In the genomic region with DNA sequence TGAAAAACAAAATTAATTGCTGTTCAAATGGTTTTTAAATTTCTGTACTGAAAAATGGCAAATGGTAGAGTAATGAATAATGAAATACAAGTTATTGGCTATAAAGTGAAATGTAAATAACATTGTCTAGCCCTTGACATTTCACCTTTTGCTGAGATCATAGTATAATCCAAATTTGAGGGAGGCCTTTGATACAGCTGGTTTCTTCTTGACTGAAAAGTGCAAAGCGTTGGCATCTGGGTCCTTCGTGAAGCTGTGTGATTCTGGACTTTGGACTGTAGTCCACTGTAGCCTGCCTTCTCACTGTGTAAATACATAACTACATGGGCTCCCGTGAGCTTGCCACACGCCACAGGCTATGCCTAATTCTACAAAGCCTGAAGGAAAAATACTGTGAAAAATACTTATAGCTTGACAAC, we compare ENCODE assay signal across 27 cellular contexts. TPM values are rescaled to one million over a fixed set of nuclear protein-coding genes. Genes with fewer than 3 reads are reported as not detected.
DNase-seq lines count a peak whose midpoint lies in the region; ATAC-seq, FAIRE-seq and TF ChIP-seq lines count a peak whose summit lies in the region.
"Had no signal": no experiment of that assay in that cellular context is flagged by ENCODE, and none has a peak within 500 bp of the region (broad histone marks: within the 10 kb centered on the region; RNA-seq: fewer than 3 reads in every experiment).

No MANE protein-coding gene starts in this region.

- in situ Hi-C loops in HepG2 (cut with HindIII; ENCODE audit: extremely low pct_ligation_motif_present, low pct_unique_long_range_greater_than_20kb), result no loop called here
- in situ Hi-C loops in ACHN (cut with HindIII; ENCODE audit: low pct_ligation_motif_present, low pct_unique_long_range_greater_than_20kb, low sequenced_read_pairs), result no loop called here

- CTCF ChIA-PET in HepG2 (lab: Yijun Ruan, JAX; ENCODE audit: low intra/inter-chr PET ratio, low total read pairs), result no interaction called here

- H3K79me2 ChIP-seq in HepG2 (ENCODE audit: insufficient read depth, low read length), result peaks cover 49% of the 10 kb centered on the region

- peak; percentile 71 to 72; a peak in 3 of 4 replicates for TF ChIP-seq EP300 in HepG2 (IDR thresholded peaks at IDR 0.05; ENCODE audit: low read depth in 2 of 2, low read length in 2 of 2)
- peak; percentile 56; the same call in 1 of the 2 replicates for TF ChIP-seq EP300 in HepG2 (CRISPR knock-in tag; IDR thresholded peaks at IDR 0.05; ENCODE audit: borderline replicate concordance)

- peaks cover 4% of the 10 kb centered on the region for H3K4me1 Mint-ChIP-seq in type B pancreatic cell (ENCODE audit: unreplicated experiment)
- H3K4me1 Mint-ChIP-seq: activated naive CD4-positive, alpha-beta T cell treated with anti-CD3 and anti-CD28 coated beads, Interleukin-2, amount 10 ng/mL, durations not matched to agents 7 days and 5 days had no signal

- DNase-seq in HuH-7 (ENCODE audit: low spot score) (peak; percentile 42), RWPE2 (ENCODE audit: low spot score) (no peak), HepG2 (ENCODE audit: low spot score) (peak; percentile 95), type B pancreatic cell (ENCODE audit: extremely low spot score, unreplicated experiment) (no peak), hypothalamus (lab: John Stamatoyannopoulos, UW) (no peak), ACHN (no peak)
- DNase-seq: activated CD4-positive, alpha-beta T cell treated with anti-CD3 and anti-CD28 coated beads for 4 hours; activated naive CD4-positive, alpha-beta T cell treated with anti-CD3 and anti-CD28 coated beads, Interleukin-2, amount 10 ng/mL, durations not matched to agents 7 days and 5 days; amygdala; endodermal cell; gastrocnemius medialis; islet precursor cell; KG1; mammary epithelial cell; NCI-H1436; NK-92 treated with Interleukin-12 subunit alpha and Interleukin-12 subunit beta, amount 100 ng/mL, for 24 hours; SJCRH30; T-helper 1 cell had no signal

- intact Hi-C loops in HepG2 (cut with micrococcal nuclease; ENCODE audit: unreplicated experiment), result loop anchor here (1.0 kb wide), 1 partner anchor 51 kb away; no protein-coding TSS in a partner anchor

- H3K36me3 ChIP-seq in RWPE2 (ENCODE audit: low read depth) (peaks cover 24% of the 10 kb centered on the region), HepG2 (replicated peaks in 1 of 2; ENCODE audit: control insufficient read depth in 1 of 2, insufficient read depth in 2 of 2, low read length in 2 of 2) (peaks cover 0 to under 1% of the 10 kb centered on the region in 2 experiments; a peak in 1 of 5 replicates)
- H3K36me3 ChIP-seq: gastrocnemius medialis, neutrophil, Peyer's patch, SJCRH30 had no signal

- H3K4me2 ChIP-seq in HepG2 (ENCODE audit: low read depth, low read length), result peak overlapping the region; percentile 66

- peak; percentile 35; the same call in 1 of the 2 replicates for TF ChIP-seq RAD21 in HepG2 (CRISPR knock-in tag; IDR thresholded peaks at IDR 0.05)

- H3K27me3 ChIP-seq in RWPE2 (ENCODE audit: insufficient read depth, poor library complexity, severe bottlenecking) (no peaks in the 10 kb centered on the region), HepG2 (ENCODE audit: control insufficient read depth in 1 of 2, insufficient read depth in 2 of 2, low read length in 2 of 2) (no peaks in the 10 kb centered on the region)
- H3K27me3 ChIP-seq: gastrocnemius medialis, neutrophil, Peyer's patch, SJCRH30 had no signal

- H3K9ac ChIP-seq in HepG2 (ENCODE audit: insufficient read depth, low read depth, low read length), result peak overlapping the region; percentile 56; the same call in 1 of the 2 replicates

- peak overlapping the region; percentile 8 for H3K27ac ChIP-seq in RWPE2 (ENCODE audit: poor library complexity, severe bottlenecking)
- peak overlapping the region; percentile 80 for H3K27ac ChIP-seq in HepG2 (ENCODE audit: extremely low read length, insufficient read depth, low read length)
- H3K27ac ChIP-seq: gastrocnemius medialis, neutrophil, Peyer's patch, SJCRH30 had no signal

- H3K27me3 Mint-ChIP-seq in type B pancreatic cell, result no peaks in the 10 kb centered on the region
- H3K27me3 Mint-ChIP-seq: activated naive CD4-positive, alpha-beta T cell treated with anti-CD3 and anti-CD28 coated beads, Interleukin-2, amount 10 ng/mL, durations not matched to agents 7 days and 5 days had no signal

- POLR2A ChIA-PET in HepG2 (lab: Yijun Ruan, JAX), result interaction anchor here (0.6 to 2.3 kb wide), 12 partner anchors 12 to 137 kb away, joined by 3 to 21 read pairs (median 6); partner anchors contain the start of genes ANKRA2, ARHGEF28 and UTP15

- no peaks in the 10 kb centered on the region for H3K36me3 Mint-ChIP-seq in type B pancreatic cell
- H3K36me3 Mint-ChIP-seq: activated naive CD4-positive, alpha-beta T cell treated with anti-CD3 and anti-CD28 coated beads, Interleukin-2, amount 10 ng/mL, durations not matched to agents 7 days and 5 days; CD14-positive monocyte had no signal

- BruUV-seq in HepG2 (replicated peaks; lab: Mats Ljungman, UMichigan), result no TSS peak

- FAIRE-seq in HepG2 (lab: Jason Lieb, UNC), result peak; percentile 99
- FAIRE-seq: bronchial epithelial cell, D721Med, GM19239, TTC549 had no signal

- no peak overlapping the region for H2AFZ ChIP-seq in HepG2 (ENCODE audit: low read length)

- no peak for TF ChIP-seq POLR2A in HepG2 (IDR thresholded peaks at IDR 0.05; ENCODE audit: insufficient read depth in 1 of 2, low read depth in 2 of 2, low read length in 2 of 2)

- 1% methylated on average over 4 of the region's 4 CpGs for WGBS in HepG2 (ENCODE audit: low lambda C conversion rate)

- ATAC-seq in RWPE2 (ENCODE audit: low read depth) (no peak), HepG2 (peak; percentile 98), HG02885 (IDR thresholded peaks at IDR 0.05; ENCODE audit: poor library complexity, unreplicated experiment) (no peak)
- ATAC-seq: gastrocnemius medialis had no signal

- TF ChIP-seq CTCF in RWPE2 (IDR thresholded peaks at IDR 0.05; ENCODE audit: poor library complexity, severe bottlenecking), result no peak
- no peak for TF ChIP-seq CTCF in HepG2 (CRISPR knock-in tag; IDR thresholded peaks at IDR 0.05)
- no peak for TF ChIP-seq CTCF in type B pancreatic cell (conservative IDR thresholded peaks at IDR 0.05)

- peak overlapping the region; percentile 29 for H3K27ac Mint-ChIP-seq in type B pancreatic cell
- H3K27ac Mint-ChIP-seq: activated naive CD4-positive, alpha-beta T cell treated with anti-CD3 and anti-CD28 coated beads, Interleukin-2, amount 10 ng/mL, durations not matched to agents 7 days and 5 days; activated T-helper 1 cell treated with anti-CD3 and anti-CD28 coated beads, Interleukin-12 subunit alpha, Interleukin-12 subunit beta, Interleukin-2, Interleukin-4 antibody, amounts not matched to agents 30 ng/mL and 10 ng/mL and 1 ng/mL, durations not matched to agents 14 hours and 24 hours and 36 hours; CD14-positive monocyte; endodermal cell had no signal

- no peak overlapping the region for H3K4me3 Mint-ChIP-seq in type B pancreatic cell
- H3K4me3 Mint-ChIP-seq: activated naive CD4-positive, alpha-beta T cell treated with anti-CD3 and anti-CD28 coated beads, Interleukin-2, amount 10 ng/mL, durations not matched to agents 7 days and 5 days; activated T-helper 1 cell treated with anti-CD3 and anti-CD28 coated beads, Interleukin-12 subunit alpha, Interleukin-12 subunit beta, Interleukin-2, Interleukin-4 antibody, amounts not matched to agents 30 ng/mL and 10 ng/mL and 1 ng/mL, durations not matched to agents 14 hours and 24 hours and 36 hours; CD14-positive monocyte; endodermal cell had no signal

- no peaks in the 10 kb centered on the region for H3K9me3 ChIP-seq in RWPE2 (ENCODE audit: severe bottlenecking)
- H3K9me3 ChIP-seq in HepG2 (ENCODE audit: low read length), result no peaks in the 10 kb centered on the region
- H3K9me3 ChIP-seq: gastrocnemius medialis, neutrophil, Peyer's patch, SJCRH30 had no signal

- peaks cover 27% of the 10 kb centered on the region for H3K4me1 ChIP-seq in RWPE2 (ENCODE audit: insufficient read depth, poor library complexity, severe bottlenecking)
- H3K4me1 ChIP-seq in HepG2 (ENCODE audit: insufficient read depth, low read length), result peaks cover 56% of the 10 kb centered on the region
- H3K4me1 ChIP-seq: gastrocnemius medialis had no signal

- no peaks in the 10 kb centered on the region for H3K9me3 Mint-ChIP-seq in type B pancreatic cell
- H3K9me3 Mint-ChIP-seq: activated naive CD4-positive, alpha-beta T cell treated with anti-CD3 and anti-CD28 coated beads, Interleukin-2, amount 10 ng/mL, durations not matched to agents 7 days and 5 days; activated T-helper 1 cell treated with anti-CD3 and anti-CD28 coated beads, Interleukin-12 subunit alpha, Interleukin-12 subunit beta, Interleukin-2, Interleukin-4 antibody, amounts not matched to agents 30 ng/mL and 10 ng/mL and 1 ng/mL, durations not matched to agents 14 hours and 24 hours and 36 hours; CD14-positive monocyte; endodermal cell had no signal

- H3K4me3 ChIP-seq in RWPE2 (ENCODE audit: severe bottlenecking) (no peak overlapping the region), HepG2 (replicated peaks in 1 of 3; ENCODE audit: insufficient read depth in 1 of 3, low read depth in 2 of 3, low read length in 3 of 3) (peak overlapping the region in 2 of 3 experiments; percentile 32 to 33; a peak in 2 of 6 replicates)
- H3K4me3 ChIP-seq: gastrocnemius medialis, Peyer's patch, SJCRH30 had no signal

- no peaks in the 10 kb centered on the region for H4K20me1 ChIP-seq in HepG2 (ENCODE audit: insufficient read depth, low read length)

RNA-seq across cellular contexts. Expression of gene ARHGEF28, which starts 52.3 kb away (rescaled TPM):
- total RNA-seq in HepG2 (2016; rRNA removed; fragmentation: Illumina TruSeq; extraction: Trizol) (34.1 and 36.7 TPM in 2 replicates), type B pancreatic cell (ENCODE audit: low replicate concordance) (24.9 and 44.1 TPM in 2 replicates)
- 24.5 and 25.4 TPM in 2 replicates for total RNA-seq in HepG2 (2016; cell fraction: cytosol; rRNA removed; fragmentation: Illumina TruSeq; extraction: Trizol; ENCODE audit: low read depth)
- 31.7 and 34.4 TPM in 2 replicates for total RNA-seq in HepG2 (2016; cell fraction: insoluble cytoplasmic fraction; rRNA removed; fragmentation: Illumina TruSeq; extraction: Trizol)
- 12.5 and 13.4 TPM in 2 replicates for total RNA-seq in HepG2 (2016; cell fraction: membrane; rRNA removed; fragmentation: Illumina TruSeq; extraction: Trizol)
- 68.4 and 71.0 TPM in 2 replicates for total RNA-seq in HepG2 (2016; cell fraction: nucleus; rRNA removed; fragmentation: Illumina TruSeq; extraction: Trizol)
- 15.0 and 17.4 TPM in 2 replicates for polyA plus RNA-seq in HepG2 (2011; rRNA removed)
- polyA plus RNA-seq in HepG2 (2011; cell fraction: cytosol; rRNA removed), result 8.9 and 10.6 TPM in 2 replicates
- polyA plus RNA-seq in HepG2 (2011; cell fraction: nucleus; rRNA removed), result 37.6 and 39.6 TPM in 2 replicates
- polyA plus RNA-seq in HepG2 (2012), result 21.7 and 22.1 TPM in 2 replicates
- 1.3 and 1.4 TPM in 2 replicates for polyA plus RNA-seq in HepG2 (2016; cell fraction: cytosol; fragmentation: Illumina TruSeq; extraction: Trizol; ENCODE audit: low read depth)
- polyA plus RNA-seq in HepG2 (2016; cell fraction: insoluble cytoplasmic fraction; fragmentation: Illumina TruSeq; extraction: Trizol; ENCODE audit: low read depth), result 19.3 and 20.1 TPM in 2 replicates
- polyA plus RNA-seq in HepG2 (2016; cell fraction: membrane; fragmentation: Illumina TruSeq; extraction: Trizol; ENCODE audit: low read depth), result 2.5 and 2.8 TPM in 2 replicates
- 33.5 and 34.3 TPM in 2 replicates for polyA plus RNA-seq in HepG2 (2016; cell fraction: nucleus; fragmentation: Illumina TruSeq; extraction: Trizol; ENCODE audit: insufficient read depth, low read depth)
- polyA minus RNA-seq in HepG2 (2011; rRNA and poly(A)+ RNA removed; ENCODE audit: low replicate concordance), result 7.5 and 73.0 TPM in 2 replicates
- 33.6 and 40.2 TPM in 2 replicates for polyA minus RNA-seq in HepG2 (2011; cell fraction: cytosol; rRNA and poly(A)+ RNA removed)
- polyA minus RNA-seq in HepG2 (2011; cell fraction: nucleus; rRNA and poly(A)+ RNA removed), result 304 and 307 TPM in 2 replicates
- polyA plus RNA-seq: CD14-positive monocyte had no signal

Comparison
In these comparisons a context has a peak if more than half of its experiments do, and no peak if none do; other contexts are left out.
1. DNase-seq: peak in HuH-7 (single experiment) and HepG2 (single experiment); none in RWPE2 (single experiment), type B pancreatic cell (single experiment), hypothalamus (0 of 51) and ACHN (single experiment).